Comparison of ENCODE assay signal across 1 cellular context in the genomic region with DNA sequence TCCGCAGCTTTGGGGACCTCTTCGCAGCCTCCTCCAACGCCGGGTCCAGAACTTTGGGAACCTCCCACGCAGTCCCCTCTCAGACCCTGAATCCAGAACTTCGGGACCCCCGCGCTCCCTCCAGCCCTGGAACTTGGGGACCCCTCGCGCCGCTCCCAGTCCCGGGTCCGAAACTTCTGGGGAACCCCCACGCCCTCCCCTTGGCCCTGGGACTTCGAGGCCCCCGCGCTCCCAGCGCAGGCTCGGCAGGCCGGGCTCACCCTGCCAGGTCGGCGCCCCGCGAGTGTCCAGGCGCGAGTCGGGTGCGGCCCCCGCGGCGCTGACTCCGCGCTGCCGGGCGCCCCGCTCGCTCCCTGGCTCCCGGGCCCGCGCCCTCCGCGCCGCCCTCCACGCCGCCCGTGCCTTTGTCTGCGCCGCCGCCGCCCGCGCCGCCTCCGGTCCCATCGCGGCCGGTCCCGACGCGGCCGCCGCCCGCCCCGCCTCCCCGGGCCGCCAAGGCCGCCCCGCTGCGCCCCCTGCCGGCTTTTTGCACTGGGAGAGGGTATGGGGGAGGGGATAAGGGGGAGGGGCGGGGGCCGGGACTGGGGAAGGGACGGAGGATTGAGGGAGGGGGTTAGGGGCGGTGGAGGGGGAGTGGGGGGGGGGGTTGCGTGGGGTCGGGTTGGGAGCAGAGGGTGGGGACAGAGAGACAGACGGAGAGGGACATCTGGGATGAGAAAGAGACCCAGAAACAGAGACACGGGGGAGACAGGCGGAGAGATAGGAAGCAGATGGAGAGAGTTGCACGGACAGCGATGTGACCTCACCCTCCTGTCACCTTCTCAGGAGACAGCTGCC.
TF ChIP-seq lines count a peak whose summit lies in the region.

A gene (minus strand): TSS at position 427 of the 837 bp plus-strand sequence. CDS start 2,235 bp downstream, outside the sequence.

TF ChIP-seq in HEK293, 187 proteins besides CTCF, POLR2A, EP300 and RAD21 (continued from another document):
- TF ChIP-seq, protein P1, sequence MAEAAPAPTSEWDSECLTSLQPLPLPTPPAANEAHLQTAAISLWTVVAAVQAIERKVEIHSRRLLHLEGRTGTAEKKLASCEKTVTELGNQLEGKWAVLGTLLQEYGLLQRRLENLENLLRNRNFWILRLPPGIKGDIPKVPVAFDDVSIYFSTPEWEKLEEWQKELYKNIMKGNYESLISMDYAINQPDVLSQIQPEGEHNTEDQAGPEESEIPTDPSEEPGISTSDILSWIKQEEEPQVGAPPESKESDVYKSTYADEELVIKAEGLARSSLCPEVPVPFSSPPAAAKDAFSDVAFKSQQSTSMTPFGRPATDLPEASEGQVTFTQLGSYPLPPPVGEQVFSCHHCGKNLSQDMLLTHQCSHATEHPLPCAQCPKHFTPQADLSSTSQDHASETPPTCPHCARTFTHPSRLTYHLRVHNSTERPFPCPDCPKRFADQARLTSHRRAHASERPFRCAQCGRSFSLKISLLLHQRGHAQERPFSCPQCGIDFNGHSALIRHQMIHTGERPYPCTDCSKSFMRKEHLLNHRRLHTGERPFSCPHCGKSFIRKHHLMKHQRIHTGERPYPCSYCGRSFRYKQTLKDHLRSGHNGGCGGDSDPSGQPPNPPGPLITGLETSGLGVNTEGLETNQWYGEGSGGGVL (tag by site-specific recombination; IDR thresholded peaks at IDR 0.05): peak; percentile 41; the same call in 1 of the 2 replicates
- TF ChIP-seq, protein P2, sequence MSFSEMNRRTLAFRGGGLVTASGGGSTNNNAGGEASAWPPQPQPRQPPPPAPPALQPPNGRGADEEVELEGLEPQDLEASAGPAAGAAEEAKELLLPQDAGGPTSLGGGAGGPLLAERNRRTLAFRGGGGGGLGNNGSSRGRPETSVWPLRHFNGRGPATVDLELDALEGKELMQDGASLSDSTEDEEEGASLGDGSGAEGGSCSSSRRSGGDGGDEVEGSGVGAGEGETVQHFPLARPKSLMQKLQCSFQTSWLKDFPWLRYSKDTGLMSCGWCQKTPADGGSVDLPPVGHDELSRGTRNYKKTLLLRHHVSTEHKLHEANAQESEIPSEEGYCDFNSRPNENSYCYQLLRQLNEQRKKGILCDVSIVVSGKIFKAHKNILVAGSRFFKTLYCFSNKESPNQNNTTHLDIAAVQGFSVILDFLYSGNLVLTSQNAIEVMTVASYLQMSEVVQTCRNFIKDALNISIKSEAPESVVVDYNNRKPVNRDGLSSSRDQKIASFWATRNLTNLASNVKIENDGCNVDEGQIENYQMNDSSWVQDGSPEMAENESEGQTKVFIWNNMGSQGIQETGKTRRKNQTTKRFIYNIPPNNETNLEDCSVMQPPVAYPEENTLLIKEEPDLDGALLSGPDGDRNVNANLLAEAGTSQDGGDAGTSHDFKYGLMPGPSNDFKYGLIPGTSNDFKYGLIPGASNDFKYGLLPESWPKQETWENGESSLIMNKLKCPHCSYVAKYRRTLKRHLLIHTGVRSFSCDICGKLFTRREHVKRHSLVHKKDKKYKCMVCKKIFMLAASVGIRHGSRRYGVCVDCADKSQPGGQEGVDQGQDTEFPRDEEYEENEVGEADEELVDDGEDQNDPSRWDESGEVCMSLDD (tag by site-specific recombination; IDR thresholded peaks at IDR 0.05): 0 out of 2 replicates have a peak, but pooled peaks have one; percentile 18
